ENCODE assay signal across 22 cellular contexts in genomic region chr6:34352305-34352937, GRCh38. TPM values are rescaled to one million over a fixed set of nuclear protein-coding genes. Genes with fewer than 3 reads are reported as not detected.
DNase-seq lines count a peak whose midpoint lies in the region; ATAC-seq, FAIRE-seq and TF ChIP-seq lines count a peak whose summit lies in the region.
"Had no signal": no experiment of that assay in that cellular context is flagged by ENCODE, and none has a peak within 500 bp of the region (broad histone marks: within the 10 kb centered on the region; RNA-seq: fewer than 3 reads in every experiment).

No MANE protein-coding gene starts in this region.

- H3K27ac Mint-ChIP-seq in astrocyte (ENCODE audit: unreplicated experiment), result no peak overlapping the region
- H3K27ac Mint-ChIP-seq in glutamatergic neuron (ENCODE audit: unreplicated experiment), result peak overlapping the region; percentile 55
- no peak overlapping the region for H3K27ac Mint-ChIP-seq in activated CD8-positive, alpha-beta memory T cell treated with anti-CD3 and anti-CD28 coated beads, Interleukin-2, amount 10 ng/mL, durations not matched to agents 7 days and 5 days
- H3K27ac Mint-ChIP-seq: stimulated activated naive CD8-positive, alpha-beta T cell treated with anti-CD3 and anti-CD28 coated beads, Interleukin-15, Interleukin-2, amounts not matched to agents 100 ng/mL and 50 ng/mL, for 24 hours had no signal

- no peak overlapping the region for H3K9ac ChIP-seq in GM23248
- H3K9ac ChIP-seq in astrocyte (ENCODE audit: low read length), result no peak overlapping the region

- 82 to 94% methylated on average over 2 of the region's 2 CpGs for WGBS in GM23248 (ENCODE audit: low coverage in 1 of 2, low lambda C conversion rate in 2 of 2, missing lambda C conversion rate in 2 of 2), 2 experiments

- H3K4me3 Mint-ChIP-seq in astrocyte (ENCODE audit: unreplicated experiment) (no peak overlapping the region), glutamatergic neuron (ENCODE audit: unreplicated experiment) (no peak overlapping the region)
- no peak overlapping the region for H3K4me3 Mint-ChIP-seq in activated CD8-positive, alpha-beta memory T cell treated with anti-CD3 and anti-CD28 coated beads, Interleukin-2, amount 10 ng/mL, durations not matched to agents 7 days and 5 days
- H3K4me3 Mint-ChIP-seq: stimulated activated naive CD8-positive, alpha-beta T cell treated with anti-CD3 and anti-CD28 coated beads, Interleukin-15, Interleukin-2, amounts not matched to agents 100 ng/mL and 50 ng/mL, for 24 hours had no signal

- no peaks in the 10 kb centered on the region for H3K9me2 ChIP-seq in GM23248 (ENCODE audit: insufficient read depth)

- ATAC-seq in activated CD8-positive, alpha-beta memory T cell treated with anti-CD3 and anti-CD28 coated beads, Interleukin-2, amount 10 ng/mL, durations not matched to agents 7 days and 5 days, result no peak
- ATAC-seq: left colon had no signal

- TF ChIP-seq CTCF in AG10803 (conservative IDR thresholded peaks at IDR 0.05; ENCODE audit: low read length), result no peak
- no peak for TF ChIP-seq CTCF in astrocyte (IDR thresholded peaks at IDR 0.05; ENCODE audit: insufficient read depth, low read depth, low read length)
- no peak for TF ChIP-seq CTCF in glutamatergic neuron (IDR thresholded peaks at IDR 0.05; ENCODE audit: partially characterized antibody, unreplicated experiment)
- TF ChIP-seq CTCF in GM13976 (IDR thresholded peaks at IDR 0.05; ENCODE audit: borderline replicate concordance, control extremely low read depth, extremely low read depth, insufficient read depth, missing control alignments), result no peak

- H3K4me1 Mint-ChIP-seq in astrocyte (ENCODE audit: low read depth, unreplicated experiment) (peaks cover 5% of the 10 kb centered on the region), glutamatergic neuron (ENCODE audit: low read depth, unreplicated experiment) (peaks cover 23% of the 10 kb centered on the region)
- H3K4me1 Mint-ChIP-seq in activated CD8-positive, alpha-beta memory T cell treated with anti-CD3 and anti-CD28 coated beads, Interleukin-2, amount 10 ng/mL, durations not matched to agents 7 days and 5 days, result no peaks in the 10 kb centered on the region

- peaks cover 13% of the 10 kb centered on the region; the same call in 1 of the 2 replicates for H3F3A ChIP-seq in GM23248 (ENCODE audit: insufficient read depth)

- H3K79me2 ChIP-seq in GM23248 (ENCODE audit: insufficient read depth) (peaks cover 97% of the 10 kb centered on the region), astrocyte (ENCODE audit: insufficient read depth, low read length) (peaks cover 82% of the 10 kb centered on the region)

- no peaks in the 10 kb centered on the region for H3K27me3 Mint-ChIP-seq in astrocyte (ENCODE audit: low read depth, unreplicated experiment)
- peaks cover 2% of the 10 kb centered on the region for H3K27me3 Mint-ChIP-seq in glutamatergic neuron (ENCODE audit: unreplicated experiment)
- no peaks in the 10 kb centered on the region for H3K27me3 Mint-ChIP-seq in activated CD8-positive, alpha-beta memory T cell treated with anti-CD3 and anti-CD28 coated beads, Interleukin-2, amount 10 ng/mL, durations not matched to agents 7 days and 5 days
- H3K27me3 Mint-ChIP-seq: stimulated activated naive CD8-positive, alpha-beta T cell treated with anti-CD3 and anti-CD28 coated beads, Interleukin-15, Interleukin-2, amounts not matched to agents 100 ng/mL and 50 ng/mL, for 24 hours had no signal

- H4K20me1 ChIP-seq in GM23248 (ENCODE audit: insufficient read depth) (peaks cover 2% of the 10 kb centered on the region; the same call in 1 of the 2 replicates), astrocyte (ENCODE audit: insufficient read depth, low read length) (peaks cover 71% of the 10 kb centered on the region)

- peaks cover 19% of the 10 kb centered on the region; the same call in 1 of the 2 replicates for H3K4me1 ChIP-seq in GM23248 (ENCODE audit: insufficient read depth)
- H3K4me1 ChIP-seq in astrocyte (ENCODE audit: insufficient read depth, low read length), result no peaks in the 10 kb centered on the region
- H3K4me1 ChIP-seq: uterus had no signal

- CTCF ChIA-PET in activated CD8-positive, alpha-beta memory T cell treated with anti-CD3 and anti-CD28 coated beads, Interleukin-2, amount 10 ng/mL, durations not matched to agents 7 days and 5 days (lab: Charles Lee), result no interaction called here

- H3K36me3 ChIP-seq in GM23248 (ENCODE audit: low read depth), result no peaks in the 10 kb centered on the region
- no peaks in the 10 kb centered on the region for H3K36me3 ChIP-seq in astrocyte (ENCODE audit: insufficient read depth, low read length)
- H3K36me3 ChIP-seq: brain microvascular endothelial cell, esophagus muscularis mucosa, HAP-1, uterus had no signal

- H3K27ac ChIP-seq in GM23248 (no peak overlapping the region), astrocyte (ENCODE audit: low read depth, low read length) (no peak overlapping the region)
- H3K27ac ChIP-seq: brain microvascular endothelial cell, esophagus muscularis mucosa, uterus had no signal

- in situ Hi-C loops in GM23248 (cut with MboI) (no loop called here), GM13976 (cut with MboI; ENCODE audit: low sequenced_read_pairs, unreplicated experiment) (no loop called here)

- H3K9me3 Mint-ChIP-seq in astrocyte (ENCODE audit: unreplicated experiment), result no peaks in the 10 kb centered on the region
- H3K9me3 Mint-ChIP-seq in glutamatergic neuron (ENCODE audit: unreplicated experiment), result peaks cover 7% of the 10 kb centered on the region
- no peaks in the 10 kb centered on the region for H3K9me3 Mint-ChIP-seq in activated CD8-positive, alpha-beta memory T cell treated with anti-CD3 and anti-CD28 coated beads, Interleukin-2, amount 10 ng/mL, durations not matched to agents 7 days and 5 days (ENCODE audit: low read depth)
- H3K9me3 Mint-ChIP-seq: stimulated activated naive CD8-positive, alpha-beta T cell treated with anti-CD3 and anti-CD28 coated beads, Interleukin-15, Interleukin-2, amounts not matched to agents 100 ng/mL and 50 ng/mL, for 24 hours had no signal

- H3K9me3 ChIP-seq in GM23248 (ENCODE audit: low read depth) (no peaks in the 10 kb centered on the region), astrocyte (ENCODE audit: insufficient read depth, low read depth, low read length) (no peaks in the 10 kb centered on the region)
- H3K9me3 ChIP-seq: esophagus muscularis mucosa, HAP-1, uterus had no signal

- FAIRE-seq in astrocyte (lab: Jason Lieb, UNC), result no peak

- H3K4me2 ChIP-seq in GM23248 (ENCODE audit: unreplicated experiment), result no peak overlapping the region
- no peak overlapping the region for H3K4me2 ChIP-seq in astrocyte (ENCODE audit: low read length)

- H3K27me3 ChIP-seq in GM23248 (replicated peaks; ENCODE audit: insufficient read depth), result no peaks in the 10 kb centered on the region
- H3K27me3 ChIP-seq in astrocyte (ENCODE audit: insufficient read depth, low read length), result no peaks in the 10 kb centered on the region
- H3K27me3 ChIP-seq: brain microvascular endothelial cell, dorsolateral prefrontal cortex, esophagus muscularis mucosa, uterus had no signal

- no peaks in the 10 kb centered on the region for H3K36me3 Mint-ChIP-seq in astrocyte (ENCODE audit: low read depth, unreplicated experiment)
- H3K36me3 Mint-ChIP-seq in glutamatergic neuron (ENCODE audit: unreplicated experiment), result no peaks in the 10 kb centered on the region
- H3K36me3 Mint-ChIP-seq in activated CD8-positive, alpha-beta memory T cell treated with anti-CD3 and anti-CD28 coated beads, Interleukin-2, amount 10 ng/mL, durations not matched to agents 7 days and 5 days, result no peaks in the 10 kb centered on the region

- H3K4me3 ChIP-seq in AG10803 (ENCODE audit: low read length) (no peak overlapping the region), GM23248 (no peak overlapping the region), astrocyte (ENCODE audit: insufficient read depth, low read depth, low read length) (no peak overlapping the region)
- H3K4me3 ChIP-seq: dorsolateral prefrontal cortex, esophagus muscularis mucosa, HAP-1, uterus had no signal

- peak; percentile 72 for DNase-seq in AG10803 (ENCODE audit: low read depth)
- peak; percentile 43 for DNase-seq in GM23248
- DNase-seq in astrocyte (ENCODE audit: low read depth), result peak; percentile 23
- no peak for DNase-seq in glutamatergic neuron
- DNase-seq in activated CD8-positive, alpha-beta memory T cell treated with anti-CD3 and anti-CD28 coated beads, Interleukin-2, amount 10 ng/mL, durations not matched to agents 7 days and 5 days, result no peak
- DNase-seq in GM13976 (ENCODE audit: low spot score), result no peak
- no peak for DNase-seq in activated CD4-positive, CD25-positive, alpha-beta regulatory T cell treated with anti-CD3 and anti-CD28 coated beads, Interleukin-2, amount 50 U/mL, for 72 hours
- no peak for DNase-seq in stimulated activated CD4-positive, alpha-beta T cell treated with anti-CD3 and anti-CD28 coated beads, Interleukin-4, amount 100 ng/mL, for 4 hours
- DNase-seq: activated CD8-positive, alpha-beta memory T cell treated with anti-CD3 and anti-CD28 coated beads, Interleukin-2, amount 50 U/mL, for 4 hours; activated naive CD4-positive, alpha-beta T cell treated with Interleukin-2 at 50 U/mL for 16 hours; brain microvascular endothelial cell; COR-L47; dorsolateral prefrontal cortex; GF-D8; left colon; NCI-H187; NCI-H510A treated with DMSO at 0.1 percent for 48 hours; SIG-M5; uterus had no signal

- H2AFZ ChIP-seq in GM23248 (no peak overlapping the region), astrocyte (ENCODE audit: low read depth, low read length) (no peak overlapping the region)

RNA-seq across cellular contexts. Expression of gene NUDT3, which starts 40.0 kb away (rescaled TPM):
- total RNA-seq in GM23248 (2014; rRNA removed; shearing (Covaris generic)), result 11.5 and 13.8 TPM in 2 replicates
- polyA plus RNA-seq in GM23248 (2016; fragmentation: Nextera tagmentation; extraction: Ambion mirVana), result 8.1 and 8.9 TPM in 2 replicates
- total RNA-seq in astrocyte, result 16.3 and 16.7 TPM in 2 replicates
- total RNA-seq in glutamatergic neuron (ENCODE audit: unreplicated experiment), result 76.1 TPM
- 10 to 100 TPM in 1 of 2 experiments, 1 to 10 TPM in 1; 8.6 to 13.4 TPM for total RNA-seq in activated CD8-positive, alpha-beta memory T cell treated with anti-CD3 and anti-CD28 coated beads, Interleukin-2, amount 10 ng/mL, durations not matched to agents 7 days and 5 days

Comparison
In these comparisons a context has a peak if more than half of its experiments do, and no peak if none do; other contexts are left out.
1. DNase-seq: peak in AG10803 (single experiment), GM23248 (single experiment) and astrocyte (single experiment); none in glutamatergic neuron (single experiment), activated CD8-positive, alpha-beta memory T cell treated with anti-CD3 and anti-CD28 coated beads, Interleukin-2, amount 10 ng/mL, durations not matched to agents 7 days and 5 days (single experiment), GM13976 (single experiment), activated CD4-positive, CD25-positive, alpha-beta regulatory T cell treated with anti-CD3 and anti-CD28 coated beads, Interleukin-2, amount 50 U/mL, for 72 hours (single experiment) and stimulated activated CD4-positive, alpha-beta T cell treated with anti-CD3 and anti-CD28 coated beads, Interleukin-4, amount 100 ng/mL, for 4 hours (0 of 2).